16 cellular contexts compared by ENCODE assay signal in genomic region chr7:155767562-155768437, GRCh38. TPM values are rescaled to one million over a fixed set of nuclear protein-coding genes. Genes with fewer than 3 reads are reported as not detected.
A peak's percentile ranks its signal among the peaks of the same experiment; 100 is the strongest.
DNase-seq lines count a peak whose midpoint lies in the region; ATAC-seq and TF ChIP-seq lines count a peak whose summit lies in the region.
"Had no signal": no experiment of that assay in that cellular context is flagged by ENCODE, and none has a peak within 500 bp of the region (broad histone marks: within the 10 kb centered on the region; RNA-seq: fewer than 3 reads in every experiment).

No MANE protein-coding gene starts in this region.

- no peak overlapping the region for H2BK5ac ChIP-seq in mesendoderm (ENCODE audit: low read length)

- TF ChIP-seq CTCF in AG10803 (conservative IDR thresholded peaks at IDR 0.05; ENCODE audit: low read length) = 0 out of 2 replicates have a peak, but pooled peaks have one; percentile 8
- TF ChIP-seq CTCF in RWPE2 (IDR thresholded peaks at IDR 0.05; ENCODE audit: poor library complexity, severe bottlenecking) = no peak
- TF ChIP-seq CTCF in endothelial cell (IDR thresholded peaks at IDR 0.05; ENCODE audit: unreplicated experiment) = no peak

- H4K8ac ChIP-seq in mesendoderm (ENCODE audit: low read depth, low read length) = no peak overlapping the region

- peaks cover 2% of the 10 kb centered on the region for H3K27me3 Mint-ChIP-seq in endothelial cell (ENCODE audit: unreplicated experiment)

- H3K9me2 ChIP-seq in Karpas-422 (replicated peaks; ENCODE audit: insufficient read depth, low read length) = no peaks in the 10 kb centered on the region

- peak overlapping the region; percentile 1 for H3K4me3 Mint-ChIP-seq in endothelial cell (ENCODE audit: unreplicated experiment)
- H3K4me3 Mint-ChIP-seq: H9 had no signal

- no peak overlapping the region for H3K23ac ChIP-seq in mesendoderm (ENCODE audit: low read length)

- H3K79me1 ChIP-seq in mesendoderm (ENCODE audit: low read length) = peaks cover 13% of the 10 kb centered on the region

- H2BK15ac ChIP-seq in mesendoderm (replicated peaks; ENCODE audit: low read depth) = no peak overlapping the region

- H3K9me3 Mint-ChIP-seq in endothelial cell (ENCODE audit: unreplicated experiment) = no peaks in the 10 kb centered on the region
- H3K9me3 Mint-ChIP-seq: H9 had no signal

- no peaks in the 10 kb centered on the region for H3K27me3 ChIP-seq in RWPE2 (ENCODE audit: insufficient read depth, poor library complexity, severe bottlenecking)
- no peaks in the 10 kb centered on the region for H3K27me3 ChIP-seq in Karpas-422 (ENCODE audit: low read length)
- H3K27me3 ChIP-seq in mesendoderm (ENCODE audit: insufficient read depth, low read length, poor library complexity) = no peaks in the 10 kb centered on the region

- peaks cover 92% of the 10 kb centered on the region for H3K36me3 ChIP-seq in RWPE2 (ENCODE audit: low read depth)
- H3K36me3 ChIP-seq in Karpas-422 (ENCODE audit: insufficient read depth, low read length) = peaks cover 22% of the 10 kb centered on the region
- peaks cover 3% of the 10 kb centered on the region for H3K36me3 ChIP-seq in mesendoderm (ENCODE audit: control insufficient read depth, insufficient read depth, low read length)

- no peak overlapping the region for H2AK5ac ChIP-seq in mesendoderm (ENCODE audit: low read length)

- no CpG with 5 or more reads among the region's 11 CpGs for WGBS in mesendoderm (ENCODE audit: extremely low coverage, insufficient coverage, low lambda C conversion rate)

- no peaks in the 10 kb centered on the region for H3K4me1 ChIP-seq in RWPE2 (ENCODE audit: insufficient read depth, poor library complexity, severe bottlenecking)
- no peaks in the 10 kb centered on the region for H3K4me1 ChIP-seq in Karpas-422 (ENCODE audit: low read length)
- H3K4me1 ChIP-seq in mesendoderm (ENCODE audit: control insufficient read depth, low read depth, low read length) = no peaks in the 10 kb centered on the region

- H3K9me3 ChIP-seq in RWPE2 (ENCODE audit: severe bottlenecking) = no peaks in the 10 kb centered on the region
- H3K9me3 ChIP-seq in Karpas-422 (ENCODE audit: low read length) = no peaks in the 10 kb centered on the region

- H3K4me2 ChIP-seq in Karpas-422 (ENCODE audit: low read depth, low read length, poor library complexity, severe bottlenecking) = no peak overlapping the region
- H3K4me2 ChIP-seq in mesendoderm (ENCODE audit: low read length) = no peak overlapping the region

- H3K4me3 ChIP-seq in AG10803 (ENCODE audit: low read length) (no peak overlapping the region), RWPE2 (ENCODE audit: severe bottlenecking) (no peak overlapping the region), Karpas-422 (ENCODE audit: low read length) (no peak overlapping the region), mesendoderm (ENCODE audit: low read length) (no peak overlapping the region)

- no peak overlapping the region for H4K5ac ChIP-seq in mesendoderm (ENCODE audit: low read length)

- ATAC-seq in GM18511 (IDR thresholded peaks at IDR 0.05; ENCODE audit: unreplicated experiment) = peak; percentile 20
- ATAC-seq in RWPE2 (ENCODE audit: low read depth) = peak; percentile 48; the same call in 2 of the 3 replicates
- no peak for ATAC-seq in GM21447 (IDR thresholded peaks at IDR 0.05; ENCODE audit: unreplicated experiment)
- no peak for ATAC-seq in HG03439 (IDR thresholded peaks at IDR 0.05; ENCODE audit: unreplicated experiment)

- H3K9ac ChIP-seq in Karpas-422 (ENCODE audit: low read length) (no peak overlapping the region), mesendoderm (ENCODE audit: low read length) (no peak overlapping the region)

- H3K18ac ChIP-seq in mesendoderm (ENCODE audit: low read length) = no peak overlapping the region

- peaks cover 31% of the 10 kb centered on the region for H3K36me3 Mint-ChIP-seq in endothelial cell (ENCODE audit: low read depth, unreplicated experiment)

- no peak overlapping the region for H2BK120ac ChIP-seq in mesendoderm (ENCODE audit: low read depth, low read length)

- H3K79me2 ChIP-seq in Karpas-422 (ENCODE audit: low read length) (peaks cover 19% of the 10 kb centered on the region), mesendoderm (ENCODE audit: control insufficient read depth, insufficient read depth, low read length) (peaks cover 1% of the 10 kb centered on the region)

- DNase-seq in AG10803 (ENCODE audit: low read depth) = no peak
- no peak for DNase-seq in RWPE2 (ENCODE audit: low spot score)
- DNase-seq in endothelial cell (ENCODE audit: low spot score) = no peak
- DNase-seq in Karpas-422 = no peak
- no peak for DNase-seq in mesendoderm
- DNase-seq: cortex of kidney, H9, NCI-H1417 treated with DMSO at 0.1 percent for 48 hours, NCI-H510A, occipital lobe had no signal

- H2AFZ ChIP-seq in Karpas-422 (ENCODE audit: low read length) = no peak overlapping the region

- no peak overlapping the region for H3K27ac Mint-ChIP-seq in endothelial cell (ENCODE audit: unreplicated experiment)
- H3K27ac Mint-ChIP-seq: H9 had no signal

- H3K56ac ChIP-seq in mesendoderm (ENCODE audit: low read length) = no peak overlapping the region

- peaks cover 22% of the 10 kb centered on the region for H3K4me1 Mint-ChIP-seq in endothelial cell (ENCODE audit: unreplicated experiment)

- H3K27ac ChIP-seq in RWPE2 (ENCODE audit: poor library complexity, severe bottlenecking) (no peak overlapping the region), Karpas-422 (ENCODE audit: low read length) (no peak overlapping the region), mesendoderm (ENCODE audit: low read depth, low read length) (no peak overlapping the region)
- H3K27ac ChIP-seq: C4-2B, RWPE1 had no signal

- H3K4ac ChIP-seq in mesendoderm (ENCODE audit: low read depth, low read length) = no peak overlapping the region

- 0 out of 2 replicates have a peak, but pooled peaks cover 15% of the 10 kb centered on the region for H4K20me1 ChIP-seq in Karpas-422 (ENCODE audit: insufficient read depth, low read depth, low read length)

RNA-seq across cellular contexts. Expression of gene SHH, which starts 44.5 kb away (rescaled TPM):
- total RNA-seq in endothelial cell (ENCODE audit: unreplicated experiment) = 0.26 TPM
- total RNA-seq in Karpas-422 (2014; rRNA removed; shearing (Covaris generic); ENCODE audit: low replicate concordance) = not detected in 2 replicates
- 0.32 TPM for polyA plus RNA-seq in mesendoderm (2013, experiment 1 of 2)
- polyA plus RNA-seq in mesendoderm (2013, experiment 2 of 2) = 0.28 TPM
- total RNA-seq: mammary epithelial cell had no signal
- polyA plus RNA-seq: mammary epithelial cell had no signal

Comparison
In these comparisons a context has a peak if more than half of its experiments do, and no peak if none do; other contexts are left out.
1. ATAC-seq: peak in GM18511 (single experiment) and RWPE2 (single experiment); none in GM21447 (single experiment) and HG03439 (single experiment).